9 cellular contexts compared by ENCODE assay signal in the genomic region with DNA sequence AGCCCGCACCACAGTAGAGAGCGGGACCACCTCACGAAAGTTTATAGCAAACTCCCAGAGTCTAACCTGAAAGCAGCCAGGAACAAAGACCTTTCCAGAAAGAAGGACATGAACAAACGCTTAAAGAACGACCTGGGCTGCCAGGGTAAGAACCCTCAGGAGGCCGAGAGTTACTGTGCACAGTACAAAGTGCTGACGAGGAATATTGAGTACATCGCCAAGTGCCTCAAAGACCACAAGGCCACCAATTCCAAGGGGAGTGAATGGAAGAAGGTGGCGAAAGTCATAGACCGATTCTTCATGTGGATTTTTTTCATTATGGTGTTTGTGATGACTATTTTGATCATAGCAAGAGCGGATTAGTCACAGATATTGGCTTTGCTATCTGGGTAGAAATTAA. TPM values are rescaled to one million over a fixed set of nuclear protein-coding genes. Genes with fewer than 3 reads are reported as not detected.
"Had no signal": no experiment of that assay in that cellular context is flagged by ENCODE, and none has a peak within 500 bp of the region (broad histone marks: within the 10 kb centered on the region; RNA-seq: fewer than 3 reads in every experiment).

No MANE protein-coding gene starts in this region.

- H2AFZ ChIP-seq: GM23248 had no signal

- H3K9ac ChIP-seq: GM23248 had no signal

- H3K27ac Mint-ChIP-seq: H9, IgD-negative memory B cell had no signal

- H3K27ac ChIP-seq: GM23248 had no signal

- H3K9me3 Mint-ChIP-seq: IgD-negative memory B cell had no signal

- H3K4me3 Mint-ChIP-seq: H9, IgD-negative memory B cell had no signal

- H3K36me3 Mint-ChIP-seq: IgD-negative memory B cell had no signal

- FAIRE-seq: H1, H54, HTR-8/SVneo had no signal

- H3K4me3 ChIP-seq: GM23248 had no signal

- DNase-seq: GM23248, H9, HCEC 1CT, KG1 had no signal

- H3K4me1 Mint-ChIP-seq: H9, IgD-negative memory B cell had no signal

RNA-seq across cellular contexts. Expression of gene CHRNA9, which starts 19.0 kb away (rescaled TPM):
- total RNA-seq: HT-29 had no signal
- polyA plus RNA-seq: IgD-negative memory B cell had no signal
